8 cellular contexts compared by ENCODE assay signal in genomic region chr11:133927690-133928627, GRCh38. TPM values are rescaled to one million over a fixed set of nuclear protein-coding genes. Genes with fewer than 3 reads are reported as not detected.
A peak's percentile ranks its signal among the peaks of the same experiment; 100 is the strongest.
DNase-seq lines count a peak whose midpoint lies in the region; ATAC-seq and TF ChIP-seq lines count a peak whose summit lies in the region.

No MANE protein-coding gene starts in this region.

- intact Hi-C loops in activated naive CD4-positive, alpha-beta T cell treated with anti-CD3 and anti-CD28 coated beads for 36 hours (cut with micrococcal nuclease), result loop anchor here (1.0 to 10.0 kb wide), 8 partner anchors 17 to 407 kb away; partner anchors contain the start of genes ACAD8, GLB1L2 and THYN1
- intact Hi-C loops in head of caudate nucleus (cut with DNase I), result no loop called here

- peak overlapping the region; percentile 61 for H2AFZ ChIP-seq in KMS-11 (ENCODE audit: low read depth)

- H3K9ac ChIP-seq in KMS-11, result peak overlapping the region; percentile 56

- no peak overlapping the region for H3K4me3 ChIP-seq in KMS-11 (IDR thresholded peaks at IDR 0.05; ENCODE audit: insufficient read depth, low read depth, low read length)

- peak overlapping the region; percentile 60 for H3K4me2 ChIP-seq in KMS-11

- peaks cover 8% of the 10 kb centered on the region for H3K4me1 ChIP-seq in KMS-11 (ENCODE audit: low read depth, poor library complexity, severe bottlenecking)

- no peaks in the 10 kb centered on the region for H4K20me1 ChIP-seq in KMS-11 (ENCODE audit: insufficient read depth)

- DNase-seq in EH (ENCODE audit: low read depth), result peak; percentile 65
- peak; percentile 56 for DNase-seq in RPMI8226
- peak; percentile 79 for DNase-seq in activated naive CD4-positive, alpha-beta T cell treated with anti-CD3 and anti-CD28 coated beads for 36 hours
- DNase-seq in head of caudate nucleus, result peak; percentile 60 to 88 (median 77)
- DNase-seq in putamen (ENCODE audit: low spot score), result peak; percentile 46
- DNase-seq in NOMO-1 treated with DMSO at 0.1 percent for 48 hours (lab: John Stamatoyannopoulos, UW; ENCODE audit: unreplicated experiment), result no peak

- H3K4me1 Mint-ChIP-seq in activated naive CD4-positive, alpha-beta T cell treated with anti-CD3 and anti-CD28 coated beads for 36 hours (ENCODE audit: low read depth), result peaks cover 27% of the 10 kb centered on the region

- H3K36me3 Mint-ChIP-seq in activated naive CD4-positive, alpha-beta T cell treated with anti-CD3 and anti-CD28 coated beads for 36 hours (ENCODE audit: low read depth), result peaks cover 16% of the 10 kb centered on the region

- no peaks in the 10 kb centered on the region for H3K27me3 ChIP-seq in KMS-11 (ENCODE audit: insufficient read depth, low read depth)

- no peaks in the 10 kb centered on the region for H3K27me3 Mint-ChIP-seq in activated naive CD4-positive, alpha-beta T cell treated with anti-CD3 and anti-CD28 coated beads for 36 hours (ENCODE audit: low read depth)

- peak; percentile 71 for ATAC-seq in GM21717 (IDR thresholded peaks at IDR 0.05; ENCODE audit: unreplicated experiment)

- H3K79me2 ChIP-seq in KMS-11 (ENCODE audit: insufficient read depth, low read depth), result no peaks in the 10 kb centered on the region

- CTCF ChIA-PET in activated naive CD4-positive, alpha-beta T cell treated with anti-CD3 and anti-CD28 coated beads for 36 hours (lab: Charles Lee), result interaction anchor here (0.6 to 3.3 kb wide), 32 partner anchors 8 to 248 kb away, joined by 3 to 32 read pairs (median 4); partner anchors contain the start of gene IGSF9B

- peak overlapping the region; percentile 71 for H3K27ac Mint-ChIP-seq in activated naive CD4-positive, alpha-beta T cell treated with anti-CD3 and anti-CD28 coated beads for 36 hours

- H3K36me3 ChIP-seq in KMS-11 (ENCODE audit: insufficient read depth), result no peaks in the 10 kb centered on the region

- peak; percentile 76 for TF ChIP-seq CTCF in KMS-11 (conservative IDR thresholded peaks at IDR 0.05; ENCODE audit: low read depth, low read length)

- peak overlapping the region; percentile 54 for H3K4me3 Mint-ChIP-seq in activated naive CD4-positive, alpha-beta T cell treated with anti-CD3 and anti-CD28 coated beads for 36 hours

- H3K9me3 Mint-ChIP-seq in activated naive CD4-positive, alpha-beta T cell treated with anti-CD3 and anti-CD28 coated beads for 36 hours, result no peaks in the 10 kb centered on the region

- peak overlapping the region; percentile 32; the same call in 1 of the 2 replicates for H3K27ac ChIP-seq in KMS-11

RNA-seq across cellular contexts. Expression of gene IGSF9B, which starts 28.8 kb away (rescaled TPM):
- 10 to 100 TPM; 26.5 to 34.0 TPM for total RNA-seq in activated naive CD4-positive, alpha-beta T cell treated with anti-CD3 and anti-CD28 coated beads for 36 hours
